1 cellular context compared by ENCODE assay signal in genomic region chr7:108351715-108352114, GRCh38.
TF ChIP-seq lines count a peak whose summit lies in the region.

No MANE protein-coding gene starts in this region.

TF ChIP-seq in HepG2, 621 proteins besides CTCF, POLR2A, EP300 and RAD21 (continued from another document and continues in another):
- TF ChIP-seq ZNF496 (CRISPR knock-in tag; IDR thresholded peaks at IDR 0.05; ENCODE audit: insufficient replicate concordance) (no peak), ATF3 (CRISPR knock-in tag; IDR thresholded peaks at IDR 0.05) (peak; percentile 84; the same call in 1 of the 2 replicates), MNT (IDR thresholded peaks at IDR 0.05) (no peak), USF2 (IDR thresholded peaks at IDR 0.05; ENCODE audit: low read depth, low read length) (no peak), USF2 (CRISPR knock-in tag; IDR thresholded peaks at IDR 0.05; ENCODE audit: borderline replicate concordance) (no peak), JUNB (CRISPR knock-in tag; IDR thresholded peaks at IDR 0.05; ENCODE audit: borderline replicate concordance) (peak; percentile 83; the same call in 1 of the 2 replicates), RCOR2 (CRISPR knock-in tag; IDR thresholded peaks at IDR 0.05) (peak; percentile 49; the same call in 1 of the 2 replicates), HOXA7 (CRISPR knock-in tag; IDR thresholded peaks at IDR 0.05) (no peak), YEATS2 (CRISPR knock-in tag; IDR thresholded peaks at IDR 0.05; ENCODE audit: borderline replicate concordance) (no peak), HMG20A (CRISPR knock-in tag; IDR thresholded peaks at IDR 0.05; ENCODE audit: borderline replicate concordance) (peak; percentile 89; the same call in 1 of the 2 replicates), CCDC6 (CRISPR knock-in tag; IDR thresholded peaks at IDR 0.05) (0 out of 2 replicates have a peak, but pooled peaks have one; percentile 28), MAFF (IDR thresholded peaks at IDR 0.05; ENCODE audit: low read depth, low read length) (peak; percentile 65), DRAP1 (CRISPR knock-in tag; IDR thresholded peaks at IDR 0.05) (no peak), TCF7 (IDR thresholded peaks at IDR 0.05; ENCODE audit: low read depth) (peak; percentile 78), JUND (CRISPR knock-in tag; IDR thresholded peaks at IDR 0.05) (peak; percentile 90), FOSL1 (CRISPR knock-in tag; IDR thresholded peaks at IDR 0.05; ENCODE audit: borderline replicate concordance) (peak; percentile 89), FOXA3 (CRISPR knock-in tag; IDR thresholded peaks at IDR 0.05) (peak; percentile 93), IKZF5 (CRISPR knock-in tag; IDR thresholded peaks at IDR 0.05) (peak; percentile 60; the same call in 1 of the 2 replicates), THAP11 (CRISPR knock-in tag; IDR thresholded peaks at IDR 0.05) (peak; percentile 56), HNF1B (CRISPR knock-in tag; IDR thresholded peaks at IDR 0.05) (no peak), PAXIP1 (CRISPR knock-in tag; conservative IDR thresholded peaks at IDR 0.05) (peak; percentile 79), SRY (CRISPR knock-in tag; IDR thresholded peaks at IDR 0.05) (no peak), KMT2A (CRISPR knock-in tag; IDR thresholded peaks at IDR 0.05) (no peak), ARID3A (IDR thresholded peaks at IDR 0.05; ENCODE audit: low read depth, low read length) (peak; percentile 68; the same call in 1 of the 2 replicates)
- TF ChIP-seq, protein P1, sequence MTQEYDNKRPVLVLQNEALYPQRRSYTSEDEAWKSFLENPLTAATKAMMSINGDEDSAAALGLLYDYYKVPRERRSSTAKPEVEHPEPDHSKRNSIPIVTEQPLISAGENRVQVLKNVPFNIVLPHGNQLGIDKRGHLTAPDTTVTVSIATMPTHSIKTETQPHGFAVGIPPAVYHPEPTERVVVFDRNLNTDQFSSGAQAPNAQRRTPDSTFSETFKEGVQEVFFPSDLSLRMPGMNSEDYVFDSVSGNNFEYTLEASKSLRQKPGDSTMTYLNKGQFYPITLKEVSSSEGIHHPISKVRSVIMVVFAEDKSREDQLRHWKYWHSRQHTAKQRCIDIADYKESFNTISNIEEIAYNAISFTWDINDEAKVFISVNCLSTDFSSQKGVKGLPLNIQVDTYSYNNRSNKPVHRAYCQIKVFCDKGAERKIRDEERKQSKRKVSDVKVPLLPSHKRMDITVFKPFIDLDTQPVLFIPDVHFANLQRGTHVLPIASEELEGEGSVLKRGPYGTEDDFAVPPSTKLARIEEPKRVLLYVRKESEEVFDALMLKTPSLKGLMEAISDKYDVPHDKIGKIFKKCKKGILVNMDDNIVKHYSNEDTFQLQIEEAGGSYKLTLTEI (CRISPR knock-in tag; conservative IDR thresholded peaks at IDR 0.05), result no peak
- TF ChIP-seq, protein P2, sequence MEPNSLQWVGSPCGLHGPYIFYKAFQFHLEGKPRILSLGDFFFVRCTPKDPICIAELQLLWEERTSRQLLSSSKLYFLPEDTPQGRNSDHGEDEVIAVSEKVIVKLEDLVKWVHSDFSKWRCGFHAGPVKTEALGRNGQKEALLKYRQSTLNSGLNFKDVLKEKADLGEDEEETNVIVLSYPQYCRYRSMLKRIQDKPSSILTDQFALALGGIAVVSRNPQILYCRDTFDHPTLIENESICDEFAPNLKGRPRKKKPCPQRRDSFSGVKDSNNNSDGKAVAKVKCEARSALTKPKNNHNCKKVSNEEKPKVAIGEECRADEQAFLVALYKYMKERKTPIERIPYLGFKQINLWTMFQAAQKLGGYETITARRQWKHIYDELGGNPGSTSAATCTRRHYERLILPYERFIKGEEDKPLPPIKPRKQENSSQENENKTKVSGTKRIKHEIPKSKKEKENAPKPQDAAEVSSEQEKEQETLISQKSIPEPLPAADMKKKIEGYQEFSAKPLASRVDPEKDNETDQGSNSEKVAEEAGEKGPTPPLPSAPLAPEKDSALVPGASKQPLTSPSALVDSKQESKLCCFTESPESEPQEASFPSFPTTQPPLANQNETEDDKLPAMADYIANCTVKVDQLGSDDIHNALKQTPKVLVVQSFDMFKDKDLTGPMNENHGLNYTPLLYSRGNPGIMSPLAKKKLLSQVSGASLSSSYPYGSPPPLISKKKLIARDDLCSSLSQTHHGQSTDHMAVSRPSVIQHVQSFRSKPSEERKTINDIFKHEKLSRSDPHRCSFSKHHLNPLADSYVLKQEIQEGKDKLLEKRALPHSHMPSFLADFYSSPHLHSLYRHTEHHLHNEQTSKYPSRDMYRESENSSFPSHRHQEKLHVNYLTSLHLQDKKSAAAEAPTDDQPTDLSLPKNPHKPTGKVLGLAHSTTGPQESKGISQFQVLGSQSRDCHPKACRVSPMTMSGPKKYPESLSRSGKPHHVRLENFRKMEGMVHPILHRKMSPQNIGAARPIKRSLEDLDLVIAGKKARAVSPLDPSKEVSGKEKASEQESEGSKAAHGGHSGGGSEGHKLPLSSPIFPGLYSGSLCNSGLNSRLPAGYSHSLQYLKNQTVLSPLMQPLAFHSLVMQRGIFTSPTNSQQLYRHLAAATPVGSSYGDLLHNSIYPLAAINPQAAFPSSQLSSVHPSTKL (CRISPR knock-in tag; IDR thresholded peaks at IDR 0.05), result peak; percentile 96
- TF ChIP-seq, protein P3, sequence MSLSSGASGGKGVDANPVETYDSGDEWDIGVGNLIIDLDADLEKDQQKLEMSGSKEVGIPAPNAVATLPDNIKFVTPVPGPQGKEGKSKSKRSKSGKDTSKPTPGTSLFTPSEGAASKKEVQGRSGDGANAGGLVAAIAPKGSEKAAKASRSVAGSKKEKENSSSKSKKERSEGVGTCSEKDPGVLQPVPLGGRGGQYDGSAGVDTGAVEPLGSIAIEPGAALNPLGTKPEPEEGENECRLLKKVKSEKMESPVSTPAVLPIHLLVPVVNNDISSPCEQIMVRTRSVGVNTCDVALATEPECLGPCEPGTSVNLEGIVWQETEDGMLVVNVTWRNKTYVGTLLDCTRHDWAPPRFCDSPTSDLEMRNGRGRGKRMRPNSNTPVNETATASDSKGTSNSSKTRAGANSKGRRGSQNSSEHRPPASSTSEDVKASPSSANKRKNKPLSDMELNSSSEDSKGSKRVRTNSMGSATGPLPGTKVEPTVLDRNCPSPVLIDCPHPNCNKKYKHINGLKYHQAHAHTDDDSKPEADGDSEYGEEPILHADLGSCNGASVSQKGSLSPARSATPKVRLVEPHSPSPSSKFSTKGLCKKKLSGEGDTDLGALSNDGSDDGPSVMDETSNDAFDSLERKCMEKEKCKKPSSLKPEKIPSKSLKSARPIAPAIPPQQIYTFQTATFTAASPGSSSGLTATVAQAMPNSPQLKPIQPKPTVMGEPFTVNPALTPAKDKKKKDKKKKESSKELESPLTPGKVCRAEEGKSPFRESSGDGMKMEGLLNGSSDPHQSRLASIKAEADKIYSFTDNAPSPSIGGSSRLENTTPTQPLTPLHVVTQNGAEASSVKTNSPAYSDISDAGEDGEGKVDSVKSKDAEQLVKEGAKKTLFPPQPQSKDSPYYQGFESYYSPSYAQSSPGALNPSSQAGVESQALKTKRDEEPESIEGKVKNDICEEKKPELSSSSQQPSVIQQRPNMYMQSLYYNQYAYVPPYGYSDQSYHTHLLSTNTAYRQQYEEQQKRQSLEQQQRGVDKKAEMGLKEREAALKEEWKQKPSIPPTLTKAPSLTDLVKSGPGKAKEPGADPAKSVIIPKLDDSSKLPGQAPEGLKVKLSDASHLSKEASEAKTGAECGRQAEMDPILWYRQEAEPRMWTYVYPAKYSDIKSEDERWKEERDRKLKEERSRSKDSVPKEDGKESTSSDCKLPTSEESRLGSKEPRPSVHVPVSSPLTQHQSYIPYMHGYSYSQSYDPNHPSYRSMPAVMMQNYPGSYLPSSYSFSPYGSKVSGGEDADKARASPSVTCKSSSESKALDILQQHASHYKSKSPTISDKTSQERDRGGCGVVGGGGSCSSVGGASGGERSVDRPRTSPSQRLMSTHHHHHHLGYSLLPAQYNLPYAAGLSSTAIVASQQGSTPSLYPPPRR (CRISPR knock-in tag; IDR thresholded peaks at IDR 0.05; ENCODE audit: borderline replicate concordance), result peak; percentile 79; the same call in 1 of the 2 replicates
